ENCODE assay signal across 1 cellular context in the genomic region with DNA sequence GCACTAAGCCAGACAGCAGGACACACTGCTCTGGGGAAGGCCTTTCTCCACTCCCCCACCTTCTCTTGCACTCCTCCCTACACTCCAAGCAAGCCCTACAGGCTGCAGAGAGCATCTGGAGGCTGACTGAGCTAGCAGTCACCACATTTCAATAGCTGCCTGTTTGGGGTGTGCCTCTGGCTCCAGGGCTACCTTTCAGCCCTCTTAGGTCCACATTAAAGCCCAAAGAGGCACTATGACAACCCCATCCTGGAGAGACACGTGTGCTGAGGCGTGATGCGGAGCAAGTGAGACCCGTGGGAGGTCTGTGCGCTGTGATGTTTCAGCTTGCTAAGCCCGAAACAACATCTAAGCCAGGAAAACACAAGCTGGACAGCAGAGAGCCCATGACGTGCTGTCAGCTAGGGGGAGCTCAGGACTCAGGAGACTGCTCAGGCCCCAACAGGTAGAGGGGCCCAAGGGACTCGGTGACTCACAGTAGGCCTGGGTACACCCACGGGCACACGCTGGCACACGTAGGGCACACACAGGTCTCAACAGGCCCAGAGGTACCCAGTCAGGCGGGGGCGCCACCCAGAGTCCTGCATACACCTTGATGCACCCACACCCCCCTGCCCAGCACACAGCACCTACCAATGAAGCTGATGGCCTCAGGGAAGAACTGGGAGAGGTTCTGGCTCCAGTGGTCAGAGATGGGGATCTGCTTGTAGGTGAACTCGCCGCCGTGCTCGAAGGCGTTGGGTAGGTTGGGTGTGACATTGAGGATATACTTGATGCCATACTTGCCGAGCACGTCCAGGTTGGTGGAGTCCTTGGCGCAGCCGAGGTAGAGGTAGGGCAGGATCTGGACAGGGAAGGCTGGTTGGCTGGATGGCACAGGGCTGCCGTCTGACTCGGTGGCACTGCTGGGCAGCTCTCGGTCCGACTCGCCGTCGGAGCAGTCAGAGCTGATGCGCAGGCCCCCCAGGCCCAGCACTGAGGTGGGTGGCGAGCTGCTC.
TF ChIP-seq lines count a peak whose summit lies in the region.

No MANE protein-coding gene starts in this region.

TF ChIP-seq in GM12878, 131 proteins besides CTCF, POLR2A, EP300 and RAD21 (continued from another document):
- TF ChIP-seq, protein P1, sequence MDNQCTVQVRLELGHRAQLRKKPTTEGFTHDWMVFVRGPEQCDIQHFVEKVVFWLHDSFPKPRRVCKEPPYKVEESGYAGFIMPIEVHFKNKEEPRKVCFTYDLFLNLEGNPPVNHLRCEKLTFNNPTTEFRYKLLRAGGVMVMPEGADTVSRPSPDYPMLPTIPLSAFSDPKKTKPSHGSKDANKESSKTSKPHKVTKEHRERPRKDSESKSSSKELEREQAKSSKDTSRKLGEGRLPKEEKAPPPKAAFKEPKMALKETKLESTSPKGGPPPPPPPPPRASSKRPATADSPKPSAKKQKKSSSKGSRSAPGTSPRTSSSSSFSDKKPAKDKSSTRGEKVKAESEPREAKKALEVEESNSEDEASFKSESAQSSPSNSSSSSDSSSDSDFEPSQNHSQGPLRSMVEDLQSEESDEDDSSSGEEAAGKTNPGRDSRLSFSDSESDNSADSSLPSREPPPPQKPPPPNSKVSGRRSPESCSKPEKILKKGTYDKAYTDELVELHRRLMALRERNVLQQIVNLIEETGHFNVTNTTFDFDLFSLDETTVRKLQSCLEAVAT (IDR thresholded peaks at IDR 0.05) = no peak
